In the genomic region with DNA sequence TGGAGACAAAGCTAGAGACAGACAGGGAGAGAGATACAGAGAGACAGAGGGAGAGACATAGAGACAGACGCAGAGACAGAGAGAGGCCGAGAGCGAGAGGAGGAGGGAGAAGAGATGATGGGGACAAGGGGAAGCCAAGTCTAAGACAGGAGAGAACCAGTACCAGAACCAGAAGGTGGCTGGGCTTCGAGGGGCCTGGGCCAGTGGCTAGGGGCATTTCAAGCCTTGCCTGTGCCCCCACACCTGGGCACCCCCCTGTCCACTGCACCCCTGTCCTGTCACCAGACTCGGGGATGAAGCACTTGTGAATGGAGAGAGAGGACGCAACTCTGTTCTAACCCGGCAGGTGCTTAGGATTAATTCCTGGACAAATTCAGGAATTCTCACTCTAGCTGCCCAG, we compare ENCODE assay signal across 29 cellular contexts.
"Had no signal": no experiment of that assay in that cellular context is flagged by ENCODE, and none has a peak within 500 bp of the region (broad histone marks: within the 10 kb centered on the region; RNA-seq: fewer than 3 reads in every experiment).

No MANE protein-coding gene starts in this region.

- DNase-seq: activated CD4-positive, alpha-beta T cell treated with anti-CD3 and anti-CD28 coated beads for 36 hours; activated CD4-positive, alpha-beta T cell treated with anti-CD3 and anti-CD28 coated beads, Interleukin-2, amount 50 U/mL, for 48 hours; activated CD8-positive, alpha-beta memory T cell treated with anti-CD3 and anti-CD28 coated beads, Interleukin-2, amount 10 ng/mL, durations not matched to agents 7 days and 5 days; activated gamma-delta T cell treated with Interleukin-2 at 50 U/mL for 16 hours; activated naive CD4-positive, alpha-beta T cell treated with anti-CD3 and anti-CD28 coated beads, Interleukin-2, amount 10 ng/mL, durations not matched to agents 7 days and 5 days; activated naive CD8-positive, alpha-beta T cell treated with anti-CD3 and anti-CD28 coated beads for 36 hours; activated T-cell treated with anti-CD3 and anti-CD28 coated beads for 4 hours; activated T-cell treated with anti-CD3 and anti-CD28 coated beads, Interleukin-2, amount 50 U/mL, for 48 hours; body of pancreas; central memory CD4-positive, alpha-beta T cell; IMR-90; Kasumi-1; KBM-7; NCI-H1048; NCI-H146; NCI-H187 treated with DMSO at 0.1 percent for 48 hours; NCI-H2081 treated with DMSO at 0.1 percent for 48 hours; NCI-H2227 treated with DMSO at 0.1 percent for 48 hours; NCI-H526; NCI-H82; NK-92 treated with Interleukin-12 subunit alpha and Interleukin-12 subunit beta, amount 100 ng/mL, for 24 hours; OCI-M1; RPMI8226; T-helper 1 cell had no signal

- H3K4me3 Mint-ChIP-seq: activated CD4-positive, alpha-beta T cell treated with anti-CD3 and anti-CD28 coated beads for 36 hours; activated CD8-positive, alpha-beta memory T cell treated with anti-CD3 and anti-CD28 coated beads, Interleukin-2, amount 10 ng/mL, durations not matched to agents 7 days and 5 days; activated naive CD4-positive, alpha-beta T cell treated with anti-CD3 and anti-CD28 coated beads, Interleukin-2, amount 10 ng/mL, durations not matched to agents 7 days and 5 days; activated naive CD8-positive, alpha-beta T cell treated with anti-CD3 and anti-CD28 coated beads for 36 hours; activated T-helper 17 cell treated with anti-CD3 and anti-CD28 coated beads, Interleukin-2, amount 50 U/mL, for 72 hours had no signal

- H3K4me1 Mint-ChIP-seq: activated CD4-positive, alpha-beta T cell treated with anti-CD3 and anti-CD28 coated beads for 36 hours; activated CD8-positive, alpha-beta memory T cell treated with anti-CD3 and anti-CD28 coated beads, Interleukin-2, amount 10 ng/mL, durations not matched to agents 7 days and 5 days; activated naive CD4-positive, alpha-beta T cell treated with anti-CD3 and anti-CD28 coated beads, Interleukin-2, amount 10 ng/mL, durations not matched to agents 7 days and 5 days; activated naive CD8-positive, alpha-beta T cell treated with anti-CD3 and anti-CD28 coated beads for 36 hours had no signal

- H3K27me3 ChIP-seq: ascending aorta, body of pancreas had no signal

- H3K27me3 Mint-ChIP-seq: activated CD8-positive, alpha-beta memory T cell treated with anti-CD3 and anti-CD28 coated beads, Interleukin-2, amount 10 ng/mL, durations not matched to agents 7 days and 5 days; activated naive CD4-positive, alpha-beta T cell treated with anti-CD3 and anti-CD28 coated beads, Interleukin-2, amount 10 ng/mL, durations not matched to agents 7 days and 5 days; activated naive CD8-positive, alpha-beta T cell treated with anti-CD3 and anti-CD28 coated beads for 36 hours had no signal

- H3K27ac ChIP-seq: ascending aorta, body of pancreas, SK-N-MC, VCaP had no signal

- H3K4me1 ChIP-seq: ascending aorta, body of pancreas had no signal

- ATAC-seq: activated CD4-positive, alpha-beta T cell treated with anti-CD3 and anti-CD28 coated beads for 36 hours; activated CD8-positive, alpha-beta memory T cell treated with anti-CD3 and anti-CD28 coated beads, Interleukin-2, amount 10 ng/mL, durations not matched to agents 7 days and 5 days; activated T-helper 17 cell treated with anti-CD3 and anti-CD28 coated beads, Interleukin-2, amount 50 U/mL, for 72 hours; body of pancreas; Right ventricle myocardium inferior had no signal

- H3K36me3 ChIP-seq: ascending aorta had no signal

- H3K9me3 ChIP-seq: ascending aorta, body of pancreas had no signal

- H3K27ac Mint-ChIP-seq: activated CD4-positive, alpha-beta T cell treated with anti-CD3 and anti-CD28 coated beads for 36 hours; activated CD8-positive, alpha-beta memory T cell treated with anti-CD3 and anti-CD28 coated beads, Interleukin-2, amount 10 ng/mL, durations not matched to agents 7 days and 5 days; activated naive CD4-positive, alpha-beta T cell treated with anti-CD3 and anti-CD28 coated beads, Interleukin-2, amount 10 ng/mL, durations not matched to agents 7 days and 5 days; activated naive CD8-positive, alpha-beta T cell treated with anti-CD3 and anti-CD28 coated beads for 36 hours; activated T-helper 17 cell treated with anti-CD3 and anti-CD28 coated beads, Interleukin-2, amount 50 U/mL, for 72 hours had no signal

- H3K4me3 ChIP-seq: ascending aorta, body of pancreas, SK-N-MC had no signal

- H3K36me3 Mint-ChIP-seq: activated CD8-positive, alpha-beta memory T cell treated with anti-CD3 and anti-CD28 coated beads, Interleukin-2, amount 10 ng/mL, durations not matched to agents 7 days and 5 days; activated naive CD4-positive, alpha-beta T cell treated with anti-CD3 and anti-CD28 coated beads, Interleukin-2, amount 10 ng/mL, durations not matched to agents 7 days and 5 days; activated naive CD8-positive, alpha-beta T cell treated with anti-CD3 and anti-CD28 coated beads for 36 hours had no signal

- H3K9me3 Mint-ChIP-seq: activated naive CD4-positive, alpha-beta T cell treated with anti-CD3 and anti-CD28 coated beads, Interleukin-2, amount 10 ng/mL, durations not matched to agents 7 days and 5 days; activated naive CD8-positive, alpha-beta T cell treated with anti-CD3 and anti-CD28 coated beads for 36 hours; activated T-helper 17 cell treated with anti-CD3 and anti-CD28 coated beads, Interleukin-2, amount 50 U/mL, for 72 hours had no signal
